13 cellular contexts compared by ENCODE assay signal in the genomic region with DNA sequence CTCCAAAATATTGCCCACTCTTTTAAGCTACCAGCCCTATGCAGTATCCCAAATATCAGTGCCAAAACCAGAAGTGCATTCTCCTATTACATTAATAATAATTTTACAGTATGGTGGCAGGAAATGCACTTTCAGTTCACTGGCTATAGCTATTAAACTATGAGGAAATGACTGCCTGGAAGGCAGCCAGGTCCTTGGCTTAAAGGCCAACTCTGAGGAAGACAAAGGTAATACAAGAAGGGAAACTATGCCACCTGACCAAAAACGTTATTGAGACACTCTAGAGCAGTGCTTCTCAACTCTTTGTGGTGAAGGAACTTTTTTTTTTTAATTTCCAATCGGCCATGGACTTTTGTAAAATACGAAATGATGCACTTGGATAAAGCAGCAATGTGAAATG.
DNase-seq lines count a peak whose midpoint lies in the region; ATAC-seq and TF ChIP-seq lines count a peak whose summit lies in the region.
"Had no signal": no experiment of that assay in that cellular context is flagged by ENCODE, and none has a peak within 500 bp of the region (broad histone marks: within the 10 kb centered on the region; RNA-seq: fewer than 3 reads in every experiment).

No MANE protein-coding gene starts in this region.

- H3K9me3 ChIP-seq in Loucy (ENCODE audit: insufficient read depth, low read depth, low read length), result no peaks in the 10 kb centered on the region

- no peaks in the 10 kb centered on the region for H4K20me1 ChIP-seq in Loucy (ENCODE audit: insufficient read depth, low read length, poor library complexity, severe bottlenecking)

- H3F3A ChIP-seq in Loucy (ENCODE audit: low read depth), result no peaks in the 10 kb centered on the region

- H3K9me2 ChIP-seq in Loucy (replicated peaks; ENCODE audit: low read depth, low read length), result no peaks in the 10 kb centered on the region

- no peaks in the 10 kb centered on the region for H3K79me2 ChIP-seq in Loucy (ENCODE audit: insufficient read depth, low read length)

- H3K4me2 ChIP-seq in Loucy (ENCODE audit: low read depth, low read length, poor library complexity, severe bottlenecking), result peak overlapping the region; percentile 47

- intact Hi-C loops in left colon (cut with DNase I, micrococcal nuclease), result no loop called here

- TF ChIP-seq CTCF in Loucy (conservative IDR thresholded peaks at IDR 0.05; ENCODE audit: low read length), result no peak

- peak overlapping the region; percentile 37 for H3K4me3 ChIP-seq in Loucy (ENCODE audit: low read length, poor library complexity, severe bottlenecking)

- H3K36me3 ChIP-seq in Loucy (ENCODE audit: insufficient read depth, low read length), result no peaks in the 10 kb centered on the region

- peaks cover 21% of the 10 kb centered on the region for H3K4me1 ChIP-seq in Loucy (ENCODE audit: insufficient read depth, low read length, poor library complexity, severe bottlenecking)

- peak; percentile 82 for ATAC-seq in left colon
- ATAC-seq in HG03025 (IDR thresholded peaks at IDR 0.05; ENCODE audit: low FRiP score, unreplicated experiment), result no peak
- no peak for ATAC-seq in HG02884 (IDR thresholded peaks at IDR 0.05; ENCODE audit: unreplicated experiment)
- ATAC-seq: WTC11 had no signal

- H2AFZ ChIP-seq in Loucy (ENCODE audit: low read length), result no peak overlapping the region; the same call in 1 of the 2 replicates

- H3K9ac ChIP-seq in Loucy (ENCODE audit: low read depth, low read length, poor library complexity, severe bottlenecking), result no peak overlapping the region

- DNase-seq in DMS53 treated with DMSO at 0.1 percent for 48 hours (lab: John Stamatoyannopoulos, UW; ENCODE audit: unreplicated experiment) (peak; percentile 32), RPMI7951 (ENCODE audit: low read depth) (peak; percentile 6), left colon (peak; percentile 77 to 84), pons (ENCODE audit: low spot score) (no peak), A172 (ENCODE audit: low spot score) (no peak)
- DNase-seq: amniotic stem cell; effector memory CD4-positive, alpha-beta T cell; head of caudate nucleus; NCI-H187 treated with DMSO at 0.1 percent for 48 hours had no signal

- H3K27me3 ChIP-seq in Loucy (ENCODE audit: insufficient read depth, low read length, poor library complexity, severe bottlenecking), result no peaks in the 10 kb centered on the region

Comparison
In these comparisons a context has a peak if more than half of its experiments do, and no peak if none do; other contexts are left out.
1. DNase-seq: peak in DMS53 treated with DMSO at 0.1 percent for 48 hours (single experiment), RPMI7951 (single experiment) and left colon (2 of 2); none in pons (single experiment) and A172 (single experiment).